ENCODE assay signal across 2 cellular contexts in genomic region chr11:62854825-62855570, GRCh38.
TF ChIP-seq lines count a peak whose summit lies in the region.

No MANE protein-coding gene starts in this region.

TF ChIP-seq in A549, 52 proteins besides CTCF, POLR2A, EP300 and RAD21:
- TF ChIP-seq TFCP2L1 (CRISPR knock-in tag; IDR thresholded peaks at IDR 0.05): no peak
- 0 out of 2 replicates have a peak, but pooled peaks have one; percentile 36 for TF ChIP-seq HMGXB4 (CRISPR knock-in tag; IDR thresholded peaks at IDR 0.05; ENCODE audit: borderline replicate concordance)
TF ChIP-seq in A549: peak in this region for 1.

TF ChIP-seq in IMR-90, 13 proteins besides CTCF, POLR2A, EP300 and RAD21:
- TF ChIP-seq MAFK (IDR thresholded peaks at IDR 0.05; ENCODE audit: low read depth, low read length) (no peak), CEBPB (IDR thresholded peaks at IDR 0.05; ENCODE audit: low read depth, low read length) (no peak)
